In genomic region chr9:91890662-91891061, GRCh38 we compare ENCODE assay signal across 31 cellular contexts. TPM values are rescaled to one million over a fixed set of nuclear protein-coding genes. Genes with fewer than 3 reads are reported as not detected.
"Had no signal": no experiment of that assay in that cellular context is flagged by ENCODE, and none has a peak within 500 bp of the region (broad histone marks: within the 10 kb centered on the region; RNA-seq: fewer than 3 reads in every experiment).

No MANE protein-coding gene starts in this region.

- H3K4me1 ChIP-seq: SJCRH30 had no signal

- DNase-seq: activated B cell treated with CpG ODN at 0.5 μM for 24 hours; activated CD4-positive, alpha-beta T cell treated with anti-CD3 and anti-CD28 coated beads for 1 hour; activated CD4-positive, alpha-beta T cell treated with anti-CD3 and anti-CD28 coated beads, Interleukin-2, amount 10 ng/mL, durations not matched to agents 24 days and 14 days; activated CD4-positive, alpha-beta T cell treated with anti-CD3 and anti-CD28 coated beads, Interleukin-2, amount 50 U/mL, for 48 hours; activated CD8-positive, alpha-beta memory T cell treated with anti-CD3 and anti-CD28 coated beads for 24 hours; activated gamma-delta T cell; activated naive CD4-positive, alpha-beta T cell treated with anti-CD3 and anti-CD28 coated beads for 36 hours; activated T-cell treated with anti-CD3 and anti-CD28 coated beads for 4 hours; activated T-cell treated with anti-CD3 and anti-CD28 coated beads, Interleukin-2, amount 50 U/mL, for 48 hours; amygdala; MG63; MV-4-11; NCI-H1092 treated with DMSO at 0.1 percent for 48 hours; NCI-H1417 treated with DMSO at 0.1 percent for 48 hours; NCI-H1694; NCI-H2029; NCI-H2107; NCI-H2171 treated with DMSO at 0.1 percent for 48 hours; NCI-H226; NCI-H526; NK-92 treated with Interleukin-12 subunit alpha and Interleukin-12 subunit beta, amount 100 ng/mL, for 24 hours; OCI-M1; RPMI8226; SJCRH30; T-helper 2 cell; T1000 had no signal

- H3K27ac Mint-ChIP-seq: activated B cell treated with CpG ODN at 0.5 μM for 24 hours; activated CD4-positive, alpha-beta T cell treated with anti-CD3 and anti-CD28 coated beads, Interleukin-2, amount 10 ng/mL, durations not matched to agents 24 days and 14 days; activated naive CD4-positive, alpha-beta T cell treated with anti-CD3 and anti-CD28 coated beads for 36 hours; activated naive CD8-positive, alpha-beta T cell; activated T-helper 17 cell treated with anti-CD3 and anti-CD28 coated beads, Interleukin-2, amount 50 U/mL, for 72 hours had no signal

- H3K9me3 Mint-ChIP-seq: activated B cell treated with CpG ODN at 0.5 μM for 24 hours; activated CD4-positive, alpha-beta T cell treated with anti-CD3 and anti-CD28 coated beads, Interleukin-2, amount 10 ng/mL, durations not matched to agents 24 days and 14 days; activated naive CD4-positive, alpha-beta T cell treated with anti-CD3 and anti-CD28 coated beads for 36 hours; activated T-helper 17 cell treated with anti-CD3 and anti-CD28 coated beads, Interleukin-2, amount 50 U/mL, for 72 hours had no signal

- H3K27me3 ChIP-seq: MG63 had no signal

- H3K27ac ChIP-seq: SJCRH30 had no signal

- H3K4me3 ChIP-seq: MG63, SJCRH30 had no signal

- H3K36me3 Mint-ChIP-seq: activated naive CD8-positive, alpha-beta T cell; brain had no signal

- H3K36me3 ChIP-seq: MG63, SJCRH30 had no signal

- H3K4me3 Mint-ChIP-seq: activated B cell treated with CpG ODN at 0.5 μM for 24 hours; activated CD4-positive, alpha-beta T cell treated with anti-CD3 and anti-CD28 coated beads, Interleukin-2, amount 10 ng/mL, durations not matched to agents 24 days and 14 days; activated naive CD4-positive, alpha-beta T cell treated with anti-CD3 and anti-CD28 coated beads for 36 hours; activated naive CD8-positive, alpha-beta T cell; activated T-helper 17 cell treated with anti-CD3 and anti-CD28 coated beads, Interleukin-2, amount 50 U/mL, for 72 hours; brain had no signal

- ATAC-seq: activated T-helper 17 cell treated with anti-CD3 and anti-CD28 coated beads, Interleukin-2, amount 50 U/mL, for 72 hours; Panc1; Right ventricle myocardium inferior had no signal

- H3K4me1 Mint-ChIP-seq: activated B cell treated with CpG ODN at 0.5 μM for 24 hours; activated T-helper 17 cell treated with anti-CD3 and anti-CD28 coated beads, Interleukin-2, amount 50 U/mL, for 72 hours had no signal

- H3K9me3 ChIP-seq: MG63, SJCRH30 had no signal

RNA-seq across cellular contexts. Expression of gene ROR2, which starts 59.4 kb away (rescaled TPM):
- total RNA-seq: activated B cell treated with CpG ODN at 0.5 μM for 24 hours; activated naive CD4-positive, alpha-beta T cell treated with anti-CD3 and anti-CD28 coated beads for 36 hours; SJCRH30 had no signal
